1 cellular context compared by ENCODE assay signal in the genomic region with DNA sequence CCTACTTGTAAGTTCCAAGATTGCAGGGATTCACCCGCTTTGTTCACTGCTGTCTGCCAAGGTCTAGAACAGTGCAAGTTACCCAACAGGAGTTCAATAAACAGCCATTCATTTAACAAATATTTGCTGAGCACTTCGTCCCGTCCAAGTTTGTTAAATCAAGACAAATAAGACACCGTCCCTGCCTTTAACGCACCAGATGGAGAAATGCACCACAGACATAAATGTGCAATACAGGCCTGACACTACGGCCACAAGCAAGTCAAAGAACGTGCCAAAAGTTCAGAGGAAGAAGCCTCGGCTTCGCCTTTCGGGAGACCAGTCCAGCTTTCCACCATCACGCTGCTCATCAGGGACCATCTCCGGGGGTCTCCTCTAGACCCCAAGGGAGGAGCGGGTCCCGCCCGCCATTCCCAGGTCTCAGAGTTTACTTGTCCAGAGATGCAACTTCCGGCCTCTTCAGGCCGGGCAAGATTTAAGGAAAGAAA.
TF ChIP-seq lines count a peak whose summit lies in the region.

No MANE protein-coding gene starts in this region.

TF ChIP-seq in HepG2, 621 proteins besides CTCF, POLR2A, EP300 and RAD21 (continued from another document and continues in another):
- TF ChIP-seq ATRX (CRISPR knock-in tag; IDR thresholded peaks at IDR 0.05; ENCODE audit: borderline replicate concordance) (no peak), ZNF609 (CRISPR knock-in tag; IDR thresholded peaks at IDR 0.05; ENCODE audit: borderline replicate concordance) (peak; percentile 38; the same call in 1 of the 2 replicates), DNMT1 (CRISPR knock-in tag; IDR thresholded peaks at IDR 0.05) (no peak), HOXA7 (CRISPR knock-in tag; IDR thresholded peaks at IDR 0.05) (no peak), EHMT2 (IDR thresholded peaks at IDR 0.05; ENCODE audit: borderline replicate concordance, low read depth, low read length) (no peak), ARID4A (CRISPR knock-in tag; IDR thresholded peaks at IDR 0.05; ENCODE audit: borderline replicate concordance) (no peak), STAG1 (CRISPR knock-in tag; IDR thresholded peaks at IDR 0.05) (0 out of 2 replicates have a peak, but pooled peaks have one; percentile 5), SP1 (IDR thresholded peaks at IDR 0.05) (no peak), SP1 (CRISPR knock-in tag; IDR thresholded peaks at IDR 0.05) (no peak), ZNF142 (CRISPR knock-in tag; IDR thresholded peaks at IDR 0.05) (no peak), RARG (CRISPR knock-in tag; IDR thresholded peaks at IDR 0.05; ENCODE audit: low read depth) (no peak), E2F5 (CRISPR knock-in tag; conservative IDR thresholded peaks at IDR 0.05) (no peak), ARNT (IDR thresholded peaks at IDR 0.05) (no peak), ZMYM2 (CRISPR knock-in tag; IDR thresholded peaks at IDR 0.05) (no peak), MLLT10 (CRISPR knock-in tag; IDR thresholded peaks at IDR 0.05) (no peak), ZNF841 (CRISPR knock-in tag; IDR thresholded peaks at IDR 0.05; ENCODE audit: borderline replicate concordance) (no peak), ZNF264 (CRISPR knock-in tag; IDR thresholded peaks at IDR 0.05) (no peak), ZBTB10 (CRISPR knock-in tag; IDR thresholded peaks at IDR 0.05; ENCODE audit: borderline replicate concordance) (peak; percentile 19; the same call in 1 of the 2 replicates), ZNF34 (CRISPR knock-in tag; IDR thresholded peaks at IDR 0.05; ENCODE audit: borderline replicate concordance) (peak; percentile 66; the same call in 1 of the 2 replicates), MEF2D (CRISPR knock-in tag; IDR thresholded peaks at IDR 0.05) (0 out of 2 replicates have a peak, but pooled peaks have one; percentile 1), ZBTB8A (CRISPR knock-in tag; IDR thresholded peaks at IDR 0.05; ENCODE audit: borderline replicate concordance, low read depth) (no peak), ZC3H13 (CRISPR knock-in tag; IDR thresholded peaks at IDR 0.05) (no peak), PATZ1 (CRISPR knock-in tag; IDR thresholded peaks at IDR 0.05) (no peak; the same call in 1 of the 2 replicates)
- TF ChIP-seq, protein P1, sequence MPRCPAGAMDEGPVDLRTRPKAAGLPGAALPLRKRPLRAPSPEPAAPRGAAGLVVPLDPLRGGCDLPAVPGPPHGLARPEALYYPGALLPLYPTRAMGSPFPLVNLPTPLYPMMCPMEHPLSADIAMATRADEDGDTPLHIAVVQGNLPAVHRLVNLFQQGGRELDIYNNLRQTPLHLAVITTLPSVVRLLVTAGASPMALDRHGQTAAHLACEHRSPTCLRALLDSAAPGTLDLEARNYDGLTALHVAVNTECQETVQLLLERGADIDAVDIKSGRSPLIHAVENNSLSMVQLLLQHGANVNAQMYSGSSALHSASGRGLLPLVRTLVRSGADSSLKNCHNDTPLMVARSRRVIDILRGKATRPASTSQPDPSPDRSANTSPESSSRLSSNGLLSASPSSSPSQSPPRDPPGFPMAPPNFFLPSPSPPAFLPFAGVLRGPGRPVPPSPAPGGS (CRISPR knock-in tag; IDR thresholded peaks at IDR 0.05): no peak
- TF ChIP-seq, protein P2, sequence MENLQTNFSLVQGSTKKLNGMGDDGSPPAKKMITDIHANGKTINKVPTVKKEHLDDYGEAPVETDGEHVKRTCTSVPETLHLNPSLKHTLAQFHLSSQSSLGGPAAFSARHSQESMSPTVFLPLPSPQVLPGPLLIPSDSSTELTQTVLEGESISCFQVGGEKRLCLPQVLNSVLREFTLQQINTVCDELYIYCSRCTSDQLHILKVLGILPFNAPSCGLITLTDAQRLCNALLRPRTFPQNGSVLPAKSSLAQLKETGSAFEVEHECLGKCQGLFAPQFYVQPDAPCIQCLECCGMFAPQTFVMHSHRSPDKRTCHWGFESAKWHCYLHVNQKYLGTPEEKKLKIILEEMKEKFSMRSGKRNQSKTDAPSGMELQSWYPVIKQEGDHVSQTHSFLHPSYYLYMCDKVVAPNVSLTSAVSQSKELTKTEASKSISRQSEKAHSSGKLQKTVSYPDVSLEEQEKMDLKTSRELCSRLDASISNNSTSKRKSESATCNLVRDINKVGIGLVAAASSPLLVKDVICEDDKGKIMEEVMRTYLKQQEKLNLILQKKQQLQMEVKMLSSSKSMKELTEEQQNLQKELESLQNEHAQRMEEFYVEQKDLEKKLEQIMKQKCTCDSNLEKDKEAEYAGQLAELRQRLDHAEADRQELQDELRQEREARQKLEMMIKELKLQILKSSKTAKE (CRISPR knock-in tag; IDR thresholded peaks at IDR 0.05; ENCODE audit: borderline replicate concordance): no peak
